1 cellular context compared by ENCODE assay signal in the genomic region with DNA sequence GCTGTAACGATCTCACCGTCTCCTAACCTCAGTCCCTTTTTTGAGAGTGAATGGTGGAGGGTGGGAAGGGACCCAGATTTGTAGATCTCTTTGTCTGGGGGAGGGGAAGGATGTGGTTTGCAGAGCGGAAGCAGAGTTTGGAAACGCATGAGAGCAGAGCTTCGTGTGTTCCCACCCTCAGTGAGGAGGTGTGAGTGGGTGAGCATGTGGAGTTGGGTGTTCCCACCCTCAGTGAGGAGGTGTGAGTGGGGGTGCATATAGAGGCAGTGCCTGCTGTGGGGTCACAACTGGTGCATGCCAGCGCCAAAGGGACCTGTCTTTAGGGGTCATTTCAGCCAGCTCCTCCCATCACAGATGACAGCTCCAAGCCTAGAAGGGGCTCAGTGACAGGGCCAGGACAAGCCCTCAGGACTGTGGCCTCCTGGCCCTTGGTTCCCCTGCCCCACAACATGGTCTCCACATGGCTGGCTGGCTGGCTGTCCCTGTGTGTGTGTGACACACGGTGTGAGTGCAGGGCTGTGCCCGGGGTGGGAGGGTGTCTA.
TF ChIP-seq lines count a peak whose summit lies in the region.

No MANE protein-coding gene starts in this region.

TF ChIP-seq in K562, 482 proteins besides CTCF, POLR2A, EP300 and RAD21 (continued from another document and continues in another):
- TF ChIP-seq, protein P1, sequence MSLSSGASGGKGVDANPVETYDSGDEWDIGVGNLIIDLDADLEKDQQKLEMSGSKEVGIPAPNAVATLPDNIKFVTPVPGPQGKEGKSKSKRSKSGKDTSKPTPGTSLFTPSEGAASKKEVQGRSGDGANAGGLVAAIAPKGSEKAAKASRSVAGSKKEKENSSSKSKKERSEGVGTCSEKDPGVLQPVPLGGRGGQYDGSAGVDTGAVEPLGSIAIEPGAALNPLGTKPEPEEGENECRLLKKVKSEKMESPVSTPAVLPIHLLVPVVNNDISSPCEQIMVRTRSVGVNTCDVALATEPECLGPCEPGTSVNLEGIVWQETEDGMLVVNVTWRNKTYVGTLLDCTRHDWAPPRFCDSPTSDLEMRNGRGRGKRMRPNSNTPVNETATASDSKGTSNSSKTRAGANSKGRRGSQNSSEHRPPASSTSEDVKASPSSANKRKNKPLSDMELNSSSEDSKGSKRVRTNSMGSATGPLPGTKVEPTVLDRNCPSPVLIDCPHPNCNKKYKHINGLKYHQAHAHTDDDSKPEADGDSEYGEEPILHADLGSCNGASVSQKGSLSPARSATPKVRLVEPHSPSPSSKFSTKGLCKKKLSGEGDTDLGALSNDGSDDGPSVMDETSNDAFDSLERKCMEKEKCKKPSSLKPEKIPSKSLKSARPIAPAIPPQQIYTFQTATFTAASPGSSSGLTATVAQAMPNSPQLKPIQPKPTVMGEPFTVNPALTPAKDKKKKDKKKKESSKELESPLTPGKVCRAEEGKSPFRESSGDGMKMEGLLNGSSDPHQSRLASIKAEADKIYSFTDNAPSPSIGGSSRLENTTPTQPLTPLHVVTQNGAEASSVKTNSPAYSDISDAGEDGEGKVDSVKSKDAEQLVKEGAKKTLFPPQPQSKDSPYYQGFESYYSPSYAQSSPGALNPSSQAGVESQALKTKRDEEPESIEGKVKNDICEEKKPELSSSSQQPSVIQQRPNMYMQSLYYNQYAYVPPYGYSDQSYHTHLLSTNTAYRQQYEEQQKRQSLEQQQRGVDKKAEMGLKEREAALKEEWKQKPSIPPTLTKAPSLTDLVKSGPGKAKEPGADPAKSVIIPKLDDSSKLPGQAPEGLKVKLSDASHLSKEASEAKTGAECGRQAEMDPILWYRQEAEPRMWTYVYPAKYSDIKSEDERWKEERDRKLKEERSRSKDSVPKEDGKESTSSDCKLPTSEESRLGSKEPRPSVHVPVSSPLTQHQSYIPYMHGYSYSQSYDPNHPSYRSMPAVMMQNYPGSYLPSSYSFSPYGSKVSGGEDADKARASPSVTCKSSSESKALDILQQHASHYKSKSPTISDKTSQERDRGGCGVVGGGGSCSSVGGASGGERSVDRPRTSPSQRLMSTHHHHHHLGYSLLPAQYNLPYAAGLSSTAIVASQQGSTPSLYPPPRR (CRISPR knock-in tag; IDR thresholded peaks at IDR 0.05; ENCODE audit: borderline replicate concordance): no peak
- TF ChIP-seq, protein P2, sequence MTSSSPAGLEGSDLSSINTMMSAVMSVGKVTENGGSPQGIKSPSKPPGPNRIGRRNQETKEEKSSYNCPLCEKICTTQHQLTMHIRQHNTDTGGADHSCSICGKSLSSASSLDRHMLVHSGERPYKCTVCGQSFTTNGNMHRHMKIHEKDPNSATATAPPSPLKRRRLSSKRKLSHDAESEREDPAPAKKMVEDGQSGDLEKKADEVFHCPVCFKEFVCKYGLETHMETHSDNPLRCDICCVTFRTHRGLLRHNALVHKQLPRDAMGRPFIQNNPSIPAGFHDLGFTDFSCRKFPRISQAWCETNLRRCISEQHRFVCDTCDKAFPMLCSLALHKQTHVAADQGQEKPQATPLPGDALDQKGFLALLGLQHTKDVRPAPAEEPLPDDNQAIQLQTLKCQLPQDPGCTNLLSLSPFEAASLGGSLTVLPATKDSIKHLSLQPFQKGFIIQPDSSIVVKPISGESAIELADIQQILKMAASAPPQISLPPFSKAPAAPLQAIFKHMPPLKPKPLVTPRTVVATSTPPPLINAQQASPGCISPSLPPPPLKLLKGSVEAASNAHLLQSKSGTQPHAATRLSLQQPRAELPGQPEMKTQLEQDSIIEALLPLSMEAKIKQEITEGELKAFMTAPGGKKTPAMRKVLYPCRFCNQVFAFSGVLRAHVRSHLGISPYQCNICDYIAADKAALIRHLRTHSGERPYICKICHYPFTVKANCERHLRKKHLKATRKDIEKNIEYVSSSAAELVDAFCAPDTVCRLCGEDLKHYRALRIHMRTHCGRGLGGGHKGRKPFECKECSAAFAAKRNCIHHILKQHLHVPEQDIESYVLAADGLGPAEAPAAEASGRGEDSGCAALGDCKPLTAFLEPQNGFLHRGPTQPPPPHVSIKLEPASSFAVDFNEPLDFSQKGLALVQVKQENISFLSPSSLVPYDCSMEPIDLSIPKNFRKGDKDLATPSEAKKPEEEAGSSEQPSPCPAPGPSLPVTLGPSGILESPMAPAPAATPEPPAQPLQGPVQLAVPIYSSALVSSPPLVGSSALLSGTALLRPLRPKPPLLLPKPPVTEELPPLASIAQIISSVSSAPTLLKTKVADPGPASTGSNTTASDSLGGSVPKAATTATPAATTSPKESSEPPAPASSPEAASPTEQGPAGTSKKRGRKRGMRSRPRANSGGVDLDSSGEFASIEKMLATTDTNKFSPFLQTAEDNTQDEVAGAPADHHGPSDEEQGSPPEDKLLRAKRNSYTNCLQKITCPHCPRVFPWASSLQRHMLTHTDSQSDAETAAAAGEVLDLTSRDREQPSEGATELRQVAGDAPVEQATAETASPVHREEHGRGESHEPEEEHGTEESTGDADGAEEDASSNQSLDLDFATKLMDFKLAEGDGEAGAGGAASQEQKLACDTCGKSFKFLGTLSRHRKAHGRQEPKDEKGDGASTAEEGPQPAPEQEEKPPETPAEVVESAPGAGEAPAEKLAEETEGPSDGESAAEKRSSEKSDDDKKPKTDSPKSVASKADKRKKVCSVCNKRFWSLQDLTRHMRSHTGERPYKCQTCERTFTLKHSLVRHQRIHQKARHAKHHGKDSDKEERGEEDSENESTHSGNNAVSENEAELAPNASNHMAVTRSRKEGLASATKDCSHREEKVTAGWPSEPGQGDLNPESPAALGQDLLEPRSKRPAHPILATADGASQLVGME (CRISPR knock-in tag; IDR thresholded peaks at IDR 0.05): 0 out of 2 replicates have a peak, but pooled peaks have one; percentile 64
- no peak for TF ChIP-seq ZNF282 (CRISPR knock-in tag; IDR thresholded peaks at IDR 0.05)
- no peak for TF ChIP-seq KHSRP (IDR thresholded peaks at IDR 0.05)
- TF ChIP-seq SPI1 (IDR thresholded peaks at IDR 0.05; ENCODE audit: borderline replicate concordance, low read depth, low read length): 0 out of 2 replicates have a peak, but pooled peaks have one; percentile 35
- no peak for TF ChIP-seq JUN (IDR thresholded peaks at IDR 0.05; ENCODE audit: borderline replicate concordance, low read depth, low read length)
- TF ChIP-seq JUN (CRISPR knock-in tag; IDR thresholded peaks at IDR 0.05; ENCODE audit: borderline replicate concordance): no peak
- no peak for TF ChIP-seq STAT5A (IDR thresholded peaks at IDR 0.05; ENCODE audit: borderline replicate concordance, low read length)
- TF ChIP-seq ZC3H8 (IDR thresholded peaks at IDR 0.05): no peak
- TF ChIP-seq SREBF2 (CRISPR knock-in tag; IDR thresholded peaks at IDR 0.05): no peak
- TF ChIP-seq LEF1 (IDR thresholded peaks at IDR 0.05): 0 out of 2 replicates have a peak, but pooled peaks have one; percentile 43
- no peak for TF ChIP-seq MTA1 (IDR thresholded peaks at IDR 0.05; ENCODE audit: borderline replicate concordance)
- no peak for TF ChIP-seq TAL1 (IDR thresholded peaks at IDR 0.05)
- no peak for TF ChIP-seq ZFP36 (IDR thresholded peaks at IDR 0.05; ENCODE audit: low read depth, low read length, partially characterized antibody)
- no peak for TF ChIP-seq RB1 (IDR thresholded peaks at IDR 0.05; ENCODE audit: low read depth)
- TF ChIP-seq NFATC3 (IDR thresholded peaks at IDR 0.05): no peak
- peak; percentile 99 for TF ChIP-seq L3MBTL2 (IDR thresholded peaks at IDR 0.05)
- no peak for TF ChIP-seq NFE2 (IDR thresholded peaks at IDR 0.05; ENCODE audit: low read depth)
- TF ChIP-seq, protein P3, sequence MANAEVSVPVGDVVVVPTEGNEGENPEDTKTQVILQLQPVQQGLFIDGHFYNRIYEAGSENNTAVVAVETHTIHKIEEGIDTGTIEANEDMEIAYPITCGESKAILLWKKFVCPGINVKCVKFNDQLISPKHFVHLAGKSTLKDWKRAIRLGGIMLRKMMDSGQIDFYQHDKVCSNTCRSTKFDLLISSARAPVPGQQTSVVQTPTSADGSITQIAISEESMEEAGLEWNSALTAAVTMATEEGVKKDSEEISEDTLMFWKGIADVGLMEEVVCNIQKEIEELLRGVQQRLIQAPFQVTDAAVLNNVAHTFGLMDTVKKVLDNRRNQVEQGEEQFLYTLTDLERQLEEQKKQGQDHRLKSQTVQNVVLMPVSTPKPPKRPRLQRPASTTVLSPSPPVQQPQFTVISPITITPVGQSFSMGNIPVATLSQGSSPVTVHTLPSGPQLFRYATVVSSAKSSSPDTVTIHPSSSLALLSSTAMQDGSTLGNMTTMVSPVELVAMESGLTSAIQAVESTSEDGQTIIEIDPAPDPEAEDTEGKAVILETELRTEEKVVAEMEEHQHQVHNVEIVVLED (CRISPR knock-in tag; IDR thresholded peaks at IDR 0.05): no peak
- no peak for TF ChIP-seq NR2F6 (CRISPR knock-in tag; IDR thresholded peaks at IDR 0.05)
- no peak for TF ChIP-seq ZNF263 (CRISPR knock-in tag; IDR thresholded peaks at IDR 0.05; ENCODE audit: borderline replicate concordance)
- TF ChIP-seq NFRKB (IDR thresholded peaks at IDR 0.05; ENCODE audit: low read depth): no peak
- no peak for TF ChIP-seq NCOR1 (IDR thresholded peaks at IDR 0.05)
- TF ChIP-seq, protein P4, sequence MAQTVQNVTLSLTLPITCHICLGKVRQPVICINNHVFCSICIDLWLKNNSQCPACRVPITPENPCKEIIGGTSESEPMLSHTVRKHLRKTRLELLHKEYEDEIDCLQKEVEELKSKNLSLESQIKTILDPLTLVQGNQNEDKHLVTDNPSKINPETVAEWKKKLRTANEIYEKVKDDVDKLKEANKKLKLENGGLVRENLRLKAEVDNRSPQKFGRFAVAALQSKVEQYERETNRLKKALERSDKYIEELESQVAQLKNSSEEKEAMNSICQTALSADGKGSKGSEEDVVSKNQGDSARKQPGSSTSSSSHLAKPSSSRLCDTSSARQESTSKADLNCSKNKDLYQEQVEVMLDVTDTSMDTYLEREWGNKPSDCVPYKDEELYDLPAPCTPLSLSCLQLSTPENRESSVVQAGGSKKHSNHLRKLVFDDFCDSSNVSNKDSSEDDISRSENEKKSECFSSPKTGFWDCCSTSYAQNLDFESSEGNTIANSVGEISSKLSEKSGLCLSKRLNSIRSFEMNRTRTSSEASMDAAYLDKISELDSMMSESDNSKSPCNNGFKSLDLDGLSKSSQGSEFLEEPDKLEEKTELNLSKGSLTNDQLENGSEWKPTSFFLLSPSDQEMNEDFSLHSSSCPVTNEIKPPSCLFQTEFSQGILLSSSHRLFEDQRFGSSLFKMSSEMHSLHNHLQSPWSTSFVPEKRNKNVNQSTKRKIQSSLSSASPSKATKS (CRISPR knock-in tag; IDR thresholded peaks at IDR 0.05): no peak
- TF ChIP-seq FUS (optimal IDR thresholded peaks at IDR 0.05; ENCODE audit: low read depth, low read length): no peak
- no peak for TF ChIP-seq ZZZ3 (IDR thresholded peaks at IDR 0.05)
- TF ChIP-seq KDM1A (IDR thresholded peaks at IDR 0.05): peak in 1 of 2 experiments; percentile 15; a peak in 1 of 4 replicates
- no peak for TF ChIP-seq HMG20A (CRISPR knock-in tag; conservative IDR thresholded peaks at IDR 0.05)
- TF ChIP-seq ZNF699 (CRISPR knock-in tag; IDR thresholded peaks at IDR 0.05; ENCODE audit: insufficient replicate concordance): no peak
- TF ChIP-seq, protein P5, sequence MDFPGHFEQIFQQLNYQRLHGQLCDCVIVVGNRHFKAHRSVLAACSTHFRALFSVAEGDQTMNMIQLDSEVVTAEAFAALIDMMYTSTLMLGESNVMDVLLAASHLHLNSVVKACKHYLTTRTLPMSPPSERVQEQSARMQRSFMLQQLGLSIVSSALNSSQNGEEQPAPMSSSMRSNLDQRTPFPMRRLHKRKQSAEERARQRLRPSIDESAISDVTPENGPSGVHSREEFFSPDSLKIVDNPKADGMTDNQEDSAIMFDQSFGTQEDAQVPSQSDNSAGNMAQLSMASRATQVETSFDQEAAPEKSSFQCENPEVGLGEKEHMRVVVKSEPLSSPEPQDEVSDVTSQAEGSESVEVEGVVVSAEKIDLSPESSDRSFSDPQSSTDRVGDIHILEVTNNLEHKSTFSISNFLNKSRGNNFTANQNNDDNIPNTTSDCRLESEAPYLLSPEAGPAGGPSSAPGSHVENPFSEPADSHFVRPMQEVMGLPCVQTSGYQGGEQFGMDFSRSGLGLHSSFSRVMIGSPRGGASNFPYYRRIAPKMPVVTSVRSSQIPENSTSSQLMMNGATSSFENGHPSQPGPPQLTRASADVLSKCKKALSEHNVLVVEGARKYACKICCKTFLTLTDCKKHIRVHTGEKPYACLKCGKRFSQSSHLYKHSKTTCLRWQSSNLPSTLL (IDR thresholded peaks at IDR 0.05): no peak
- no peak for TF ChIP-seq SOX6 (IDR thresholded peaks at IDR 0.05)
- no peak for TF ChIP-seq ZNF785 (CRISPR knock-in tag; IDR thresholded peaks at IDR 0.05)
- TF ChIP-seq CBX3 (IDR thresholded peaks at IDR 0.05; ENCODE audit: borderline replicate concordance in 1 of 2, low read length in 2 of 2): peak in 1 of 2 experiments; percentile 84; a peak in 1 of 3 replicates
- TF ChIP-seq U2AF2 (optimal IDR thresholded peaks at IDR 0.05; ENCODE audit: low read depth, low read length): no peak
- no peak for TF ChIP-seq MED1 (CRISPR knock-in tag; IDR thresholded peaks at IDR 0.05; ENCODE audit: borderline replicate concordance)
- no peak for TF ChIP-seq MCM3 (IDR thresholded peaks at IDR 0.05)
- TF ChIP-seq TCFL5 (CRISPR knock-in tag; conservative IDR thresholded peaks at IDR 0.05): no peak
- TF ChIP-seq, protein P6, sequence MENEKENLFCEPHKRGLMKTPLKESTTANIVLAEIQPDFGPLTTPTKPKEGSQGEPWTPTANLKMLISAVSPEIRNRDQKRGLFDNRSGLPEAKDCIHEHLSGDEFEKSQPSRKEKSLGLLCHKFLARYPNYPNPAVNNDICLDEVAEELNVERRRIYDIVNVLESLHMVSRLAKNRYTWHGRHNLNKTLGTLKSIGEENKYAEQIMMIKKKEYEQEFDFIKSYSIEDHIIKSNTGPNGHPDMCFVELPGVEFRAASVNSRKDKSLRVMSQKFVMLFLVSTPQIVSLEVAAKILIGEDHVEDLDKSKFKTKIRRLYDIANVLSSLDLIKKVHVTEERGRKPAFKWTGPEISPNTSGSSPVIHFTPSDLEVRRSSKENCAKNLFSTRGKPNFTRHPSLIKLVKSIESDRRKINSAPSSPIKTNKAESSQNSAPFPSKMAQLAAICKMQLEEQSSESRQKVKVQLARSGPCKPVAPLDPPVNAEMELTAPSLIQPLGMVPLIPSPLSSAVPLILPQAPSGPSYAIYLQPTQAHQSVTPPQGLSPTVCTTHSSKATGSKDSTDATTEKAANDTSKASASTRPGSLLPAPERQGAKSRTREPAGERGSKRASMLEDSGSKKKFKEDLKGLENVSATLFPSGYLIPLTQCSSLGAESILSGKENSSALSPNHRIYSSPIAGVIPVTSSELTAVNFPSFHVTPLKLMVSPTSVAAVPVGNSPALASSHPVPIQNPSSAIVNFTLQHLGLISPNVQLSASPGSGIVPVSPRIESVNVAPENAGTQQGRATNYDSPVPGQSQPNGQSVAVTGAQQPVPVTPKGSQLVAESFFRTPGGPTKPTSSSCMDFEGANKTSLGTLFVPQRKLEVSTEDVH (IDR thresholded peaks at IDR 0.05; ENCODE audit: low read depth, partially characterized antibody): no peak
- TF ChIP-seq ETV6 (IDR thresholded peaks at IDR 0.05; ENCODE audit: borderline replicate concordance in 1 of 2, low read depth in 2 of 2, low read length in 1 of 2): peak in 1 of 2 experiments; percentile 39; a peak in 1 of 4 replicates
- no peak for TF ChIP-seq ETV6 (CRISPR knock-in tag; IDR thresholded peaks at IDR 0.05; ENCODE audit: borderline replicate concordance)
